ENCODE assay signal across 6 cellular contexts in the genomic region with DNA sequence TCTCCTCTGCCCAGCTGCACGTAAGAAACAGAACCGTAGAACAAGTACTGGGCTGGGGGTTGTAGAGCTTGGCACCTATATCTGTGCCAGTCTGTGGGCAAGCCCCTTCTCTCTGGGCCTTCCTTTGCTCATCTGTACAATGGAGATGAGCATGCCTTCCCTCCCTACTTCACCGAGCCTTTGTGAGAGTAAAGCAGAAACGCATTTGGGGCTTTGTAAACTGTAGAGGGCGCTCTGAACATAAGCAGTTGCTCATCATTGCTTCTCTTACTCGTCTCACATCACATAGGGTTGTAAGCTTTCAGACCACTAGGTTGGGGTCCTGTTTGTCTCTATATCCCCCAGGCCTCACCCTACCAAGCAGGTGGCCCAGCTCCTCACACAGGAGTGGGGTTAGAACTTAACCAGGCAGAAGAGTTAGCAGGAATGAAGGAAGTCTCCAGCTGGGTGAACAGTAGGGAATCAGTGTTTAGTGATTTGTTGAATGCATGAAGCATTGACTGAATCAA. TPM values are rescaled to one million over a fixed set of nuclear protein-coding genes. Genes with fewer than 3 reads are reported as not detected.
DNase-seq lines count a peak whose midpoint lies in the region; ATAC-seq and TF ChIP-seq lines count a peak whose summit lies in the region.

No MANE protein-coding gene starts in this region.

- WGBS in gastroesophageal sphincter (ENCODE audit: low coverage in 1 of 2), 2 donors, result 0 to 21% methylated on average over 4 to 6 of the region's 6 CpGs

- H3K4me3 ChIP-seq in AG10803 (ENCODE audit: low read length) (no peak overlapping the region), HEK293 (ENCODE audit: low read depth, low read length) (no peak overlapping the region), gastroesophageal sphincter (no peak overlapping the region)

- no peaks in the 10 kb centered on the region; the same call in 1 of the 2 replicates for H3K4me1 ChIP-seq in HEK293 (ENCODE audit: control insufficient read depth, insufficient read depth, low read length)
- peaks cover 4 to 71% (median 23%) of the 10 kb centered on the region in 3 donors for H3K4me1 ChIP-seq in gastroesophageal sphincter

- no peak for TF ChIP-seq EP300 in gastroesophageal sphincter (IDR thresholded peaks at IDR 0.05)

- H3K27me3 ChIP-seq in gastroesophageal sphincter, result peaks cover 6% of the 10 kb centered on the region

- H3K9me3 ChIP-seq in HEK293 (ENCODE audit: control insufficient read depth, insufficient read depth, low read depth, low read length), result no peaks in the 10 kb centered on the region
- no peaks in the 10 kb centered on the region for H3K9me3 ChIP-seq in gastroesophageal sphincter

- no peak for ATAC-seq in gastroesophageal sphincter

- DNase-seq in AG10803 (ENCODE audit: low read depth) (peak; percentile 64), SK-MEL-5 (ENCODE audit: low read depth, low spot score) (peak; percentile 83), mesenteric fat pad (ENCODE audit: low spot score) (no peak), COLO829 (ENCODE audit: low spot score) (no peak)

- CTCF ChIA-PET in HEK293 (lab: Yijun Ruan, JAX), result interaction anchor here (0.6 to 5.2 kb wide), 40 partner anchors 9 to 321 kb away, joined by 3 to 51 read pairs (median 7); partner anchors contain the start of genes PDK2, PPP1R9B, SAMD14 and SGCA

- no peak overlapping the region for H3K27ac ChIP-seq in HEK293 (ENCODE audit: extremely low read depth, low read depth, low read length)
- no peak overlapping the region for H3K27ac ChIP-seq in gastroesophageal sphincter

- in situ Hi-C loops in SK-MEL-5 (cut with HindIII; ENCODE audit: low pct_unique_long_range_greater_than_20kb, low sequenced_read_pairs), result no loop called here

- POLR2A ChIA-PET in HEK293 (lab: Yijun Ruan, JAX), result interaction anchor here (0.6 to 1.5 kb wide), 4 partner anchors 8 to 28 kb away, joined by 3 to 9 read pairs (median 6); no protein-coding TSS in a partner anchor

- TF ChIP-seq CTCF in AG10803 (conservative IDR thresholded peaks at IDR 0.05; ENCODE audit: low read length), result peak; percentile 79
- TF ChIP-seq CTCF in HEK293 (tag by site-specific recombination; IDR thresholded peaks at IDR 0.05), result peak; percentile 58
- TF ChIP-seq CTCF in gastroesophageal sphincter (IDR thresholded peaks at IDR 0.05), result peak in 3 of 4 experiments; percentile 43 to 58 (median 45)

- H3K36me3 ChIP-seq in HEK293 (ENCODE audit: control insufficient read depth in 2 of 2, insufficient read depth in 1 of 2, low read length in 2 of 2) (peaks cover 0 to 16% of the 10 kb centered on the region in 2 experiments; a peak in 1 of 3 replicates), gastroesophageal sphincter (peaks cover 0 to 15% of the 10 kb centered on the region in 2 donors)

- no peak for TF ChIP-seq POLR2A in gastroesophageal sphincter (IDR thresholded peaks at IDR 0.05)

TF ChIP-seq in HEK293, 187 proteins besides CTCF, POLR2A, EP300 and RAD21:
- TF ChIP-seq ZNF10 (tag by site-specific recombination; IDR thresholded peaks at IDR 0.05), result 0 out of 2 replicates have a peak, but pooled peaks have one; percentile 27
- 0 out of 2 replicates have a peak, but pooled peaks have one; percentile 34 for TF ChIP-seq IKZF3 (tag by site-specific recombination; IDR thresholded peaks at IDR 0.05)
- peak; percentile 57; the same call in 1 of the 2 replicates for TF ChIP-seq TRIM28 (IDR thresholded peaks at IDR 0.05; ENCODE audit: borderline replicate concordance, low read length)
- TF ChIP-seq ZNF654 (tag by site-specific recombination; IDR thresholded peaks at IDR 0.05; ENCODE audit: low read depth), result peak; percentile 88
- TF ChIP-seq ZIC2 (tag by site-specific recombination; IDR thresholded peaks at IDR 0.05), result peak; percentile 38
- no peak for TF ChIP-seq PRDM1 (tag by site-specific recombination; IDR thresholded peaks at IDR 0.05)
- peak; percentile 80; the same call in 1 of the 2 replicates for TF ChIP-seq ZNF76 (tag by site-specific recombination; IDR thresholded peaks at IDR 0.05; ENCODE audit: borderline replicate concordance, low read depth)
- TF ChIP-seq SP3 (tag by site-specific recombination; IDR thresholded peaks at IDR 0.05), result no peak

RNA-seq across cellular contexts. Expression of gene SAMD14, which starts 15.1 kb away (rescaled TPM):
- total RNA-seq in SK-MEL-5 (2014; rRNA removed; shearing (Covaris generic)), result 0.03 TPM in 1 of 2 replicates, not detected in the other
- polyA plus RNA-seq in SK-MEL-5 (2015; cell fraction: cytosol; rRNA removed), result 0.58 and 1.5 TPM in 2 replicates
- polyA plus RNA-seq in SK-MEL-5 (2015; cell fraction: nucleus; rRNA removed), result 0.21 TPM in 1 of 2 replicates, not detected in the other
- total RNA-seq in gastroesophageal sphincter (1 to 10 TPM; 1.3 to 2.8 (median 2.3) TPM), mesenteric fat pad (1.4 TPM)

RNA-seq across cellular contexts. Expression of gene PDK2, which starts 19.8 kb away (rescaled TPM):
- 9.5 TPM in 2 replicates for total RNA-seq in SK-MEL-5 (2014; rRNA removed; shearing (Covaris generic))
- 14.4 and 14.6 TPM in 2 replicates for polyA plus RNA-seq in SK-MEL-5 (2015; cell fraction: cytosol; rRNA removed)
- 16.1 and 34.6 TPM in 2 replicates for polyA plus RNA-seq in SK-MEL-5 (2015; cell fraction: nucleus; rRNA removed)
- total RNA-seq in gastroesophageal sphincter (10 to 100 TPM; 31.6 to 70.6 (median 58.1) TPM), mesenteric fat pad (41.9 TPM)

RNA-seq across cellular contexts. Expression of gene PPP1R9B, which starts 35.6 kb away (rescaled TPM):
- 33.6 and 36.2 TPM in 2 replicates for total RNA-seq in SK-MEL-5 (2014; rRNA removed; shearing (Covaris generic))
- polyA plus RNA-seq in SK-MEL-5 (2015; cell fraction: cytosol; rRNA removed), result 49.3 and 63.2 TPM in 2 replicates
- 61.2 and 61.5 TPM in 2 replicates for polyA plus RNA-seq in SK-MEL-5 (2015; cell fraction: nucleus; rRNA removed)
- 10 to 100 TPM; 23.3 to 38.1 (median 30.8) TPM for total RNA-seq in gastroesophageal sphincter
- 56.5 TPM for total RNA-seq in mesenteric fat pad

RNA-seq across cellular contexts. Expression of gene SGCA, which starts 50.9 kb away (rescaled TPM):
- not detected in 2 replicates for total RNA-seq in SK-MEL-5 (2014; rRNA removed; shearing (Covaris generic))
- polyA plus RNA-seq in SK-MEL-5 (2015; cell fraction: cytosol; rRNA removed), result not detected in 2 replicates
- polyA plus RNA-seq in SK-MEL-5 (2015; cell fraction: nucleus; rRNA removed), result not detected in 2 replicates
- total RNA-seq in gastroesophageal sphincter (100 to 1,000 TPM in 2 of 4 donors, 10 to 100 TPM in 2; 58.1 to 145 (median 93.4) TPM), mesenteric fat pad (0.32 TPM)

RNA-seq across cellular contexts. Expression of gene ITGA3, which starts 59.0 kb away (rescaled TPM):
- 25.1 and 29.1 TPM in 2 replicates for total RNA-seq in SK-MEL-5 (2014; rRNA removed; shearing (Covaris generic))
- 53.9 and 57.1 TPM in 2 replicates for polyA plus RNA-seq in SK-MEL-5 (2015; cell fraction: cytosol; rRNA removed)
- polyA plus RNA-seq in SK-MEL-5 (2015; cell fraction: nucleus; rRNA removed), result 34.1 and 38.5 TPM in 2 replicates
- total RNA-seq in gastroesophageal sphincter, result 100 to 1,000 TPM in 3 of 4 donors, 10 to 100 TPM in 1; 62.4 to 131 (median 124) TPM
- total RNA-seq in mesenteric fat pad, result 14.4 TPM

Comparison
In these comparisons a context has a peak if more than half of its experiments do, and no peak if none do; other contexts are left out.
1. DNase-seq: peak in AG10803 (single experiment) and SK-MEL-5 (single experiment); none in mesenteric fat pad (single experiment) and COLO829 (single experiment).
2. Peak in every context shown above with its lines, with median percentiles within 50 percentile points of each other: CTCF ChIP-seq.